In the genomic region with DNA sequence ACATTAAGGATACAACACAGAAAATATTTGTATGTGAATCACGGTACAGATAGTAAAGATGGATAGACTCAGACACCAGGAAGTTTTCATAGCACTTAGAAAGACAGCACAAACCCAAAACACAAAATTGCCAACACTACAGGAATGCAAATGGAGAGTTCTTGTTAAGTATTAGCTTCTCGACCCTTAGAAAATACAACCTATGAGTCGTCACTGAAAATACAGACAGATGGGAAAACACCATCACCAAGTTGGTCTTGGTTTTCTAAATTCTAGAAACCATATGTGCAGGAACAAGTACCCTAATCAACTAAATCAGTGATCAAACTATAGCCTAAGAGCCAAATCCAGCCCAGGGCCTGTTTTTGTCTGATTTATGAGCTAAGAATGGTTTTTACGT, we compare ENCODE assay signal across 20 cellular contexts.
"Had no signal": no experiment of that assay in that cellular context is flagged by ENCODE, and none has a peak within 500 bp of the region (broad histone marks: within the 10 kb centered on the region; RNA-seq: fewer than 3 reads in every experiment).

No MANE protein-coding gene starts in this region.

- H3K4me1 Mint-ChIP-seq: naive thymus-derived CD4-positive, alpha-beta T cell had no signal

- H3K4me3 ChIP-seq: body of pancreas, colonic mucosa, lower lobe of right lung, ovary, sigmoid colon, tibial nerve, vagina had no signal

- H3K4me3 Mint-ChIP-seq: naive thymus-derived CD4-positive, alpha-beta T cell had no signal

- H3K27me3 Mint-ChIP-seq: naive thymus-derived CD4-positive, alpha-beta T cell had no signal

- H3K27ac Mint-ChIP-seq: naive thymus-derived CD4-positive, alpha-beta T cell had no signal

- H3K27me3 ChIP-seq: body of pancreas, colonic mucosa, ovary, sigmoid colon, tibial nerve, vagina had no signal

- H3K36me3 ChIP-seq: colonic mucosa, lower lobe of right lung, ovary, sigmoid colon, tibial nerve, vagina had no signal

- ATAC-seq: body of pancreas; lower lobe of right lung; naive thymus-derived CD4-positive, alpha-beta T cell had no signal

- H3K4me1 ChIP-seq: body of pancreas, colonic mucosa, lower lobe of right lung, sigmoid colon, tibial nerve had no signal

- DNase-seq: activated CD4-positive, alpha-beta T cell treated with anti-CD3 and anti-CD28 coated beads, Interleukin-2, amount 50 U/mL, for 48 hours; activated CD4-positive, CD25-positive, alpha-beta regulatory T cell treated with anti-CD3 and anti-CD28 coated beads, Interleukin-2, amount 50 U/mL, for 72 hours; activated naive CD4-positive, alpha-beta T cell treated with anti-CD3 and anti-CD28 coated beads, Interleukin-2, amount 50 U/mL, for 16 hours; amniotic stem cell; body of pancreas; caudate nucleus; colonic mucosa; glutamatergic neuron; hypothalamus; lower lobe of right lung; naive thymus-derived CD4-positive, alpha-beta T cell; ovary; sigmoid colon; stimulated activated CD4-positive, alpha-beta T cell treated with anti-CD3 and anti-CD28 coated beads, Interleukin-1b, Interleukin-23, amount 100 ng/mL, for 48 hours; substantia nigra; T-helper 1 cell; T1000 had no signal

- H3K27ac ChIP-seq: body of pancreas, colonic mucosa, lower lobe of right lung, ovary, sigmoid colon, tibial nerve, vagina had no signal

- H3K9me3 ChIP-seq: body of pancreas, colonic mucosa, lower lobe of right lung, ovary, sigmoid colon, tibial nerve, vagina had no signal

- FAIRE-seq: endometrium had no signal
